ENCODE assay signal across 8 cellular contexts in the genomic region with DNA sequence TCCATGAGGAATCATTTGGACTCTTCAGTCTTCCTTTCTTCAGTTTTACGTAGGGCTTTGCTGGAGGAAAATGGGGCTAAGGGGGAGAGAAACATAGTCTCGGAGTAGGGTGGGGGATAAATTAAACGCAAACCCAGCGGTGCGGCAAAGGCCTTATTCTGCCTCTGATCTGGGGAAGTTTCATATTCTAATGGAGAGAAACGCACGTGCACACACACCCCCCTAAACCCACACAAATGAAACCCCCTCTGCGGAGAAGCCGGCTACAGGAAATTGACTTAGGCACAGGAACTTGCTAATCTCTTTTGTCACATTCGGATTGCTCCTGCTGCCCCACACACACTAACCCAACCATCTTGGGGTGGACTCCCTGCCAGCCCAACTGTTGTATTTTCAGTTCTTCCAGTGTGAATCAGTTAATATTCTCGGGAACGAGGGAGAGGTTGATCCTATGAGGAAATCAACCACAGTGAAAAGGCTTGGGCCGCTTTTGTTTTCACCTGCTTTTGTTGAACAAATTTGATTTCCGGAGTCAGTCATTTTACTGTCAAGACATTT. TPM values are rescaled to one million over a fixed set of nuclear protein-coding genes. Genes with fewer than 3 reads are reported as not detected.
DNase-seq lines count a peak whose midpoint lies in the region; ATAC-seq and TF ChIP-seq lines count a peak whose summit lies in the region.

A gene with protein sequence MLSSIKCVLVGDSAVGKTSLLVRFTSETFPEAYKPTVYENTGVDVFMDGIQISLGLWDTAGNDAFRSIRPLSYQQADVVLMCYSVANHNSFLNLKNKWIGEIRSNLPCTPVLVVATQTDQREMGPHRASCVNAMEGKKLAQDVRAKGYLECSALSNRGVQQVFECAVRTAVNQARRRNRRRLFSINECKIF (plus strand): TSS at position 308 of the 558 bp plus-strand sequence. CDS start 46,356 bp downstream, outside the sequence.

- TF ChIP-seq CTCF in endodermal cell (conservative IDR thresholded peaks at IDR 0.05) = no peak

- H3K9me3 ChIP-seq in endodermal cell (ENCODE audit: control insufficient read depth, low read length) = no peaks in the 10 kb centered on the region
- H3K9me3 ChIP-seq in GM23248 (ENCODE audit: low read depth) = no peaks in the 10 kb centered on the region

- 32 to 41% methylated on average over 6 to 14 of the region's 14 CpGs for WGBS in endodermal cell (ENCODE audit: insufficient coverage in 1 of 2, insufficient read length in 1 of 2), 2 experiments
- 59 to 62% methylated on average over 14 of the region's 14 CpGs for WGBS in GM23248 (ENCODE audit: low coverage in 1 of 2, low lambda C conversion rate in 2 of 2, missing lambda C conversion rate in 2 of 2), 2 experiments

- H3K36me3 Mint-ChIP-seq in endodermal cell (ENCODE audit: low read depth) = no peaks in the 10 kb centered on the region

- H3K79me2 ChIP-seq in GM23248 (ENCODE audit: insufficient read depth) = no peaks in the 10 kb centered on the region

- H3K4me3 ChIP-seq in endodermal cell (ENCODE audit: low read length) (peak within 1 kb of the TSS; percentile 69), GM23248 (no peak within 1 kb of the TSS)

- peaks cover 69% of the 10 kb centered on the region for H3K4me1 Mint-ChIP-seq in endodermal cell

- no peaks in the 10 kb centered on the region for H3K27me3 Mint-ChIP-seq in endodermal cell (ENCODE audit: insufficient read depth)

- no peaks in the 10 kb centered on the region for H4K20me1 ChIP-seq in GM23248 (ENCODE audit: insufficient read depth)

- H3F3A ChIP-seq in GM23248 (ENCODE audit: insufficient read depth) = no peaks in the 10 kb centered on the region

- no peaks in the 10 kb centered on the region for H3K27me3 ChIP-seq in endodermal cell (ENCODE audit: control insufficient read depth, insufficient read depth, low read length, poor library complexity, severe bottlenecking)
- H3K27me3 ChIP-seq in GM23248 (replicated peaks; ENCODE audit: insufficient read depth) = no peaks in the 10 kb centered on the region

- peak within 1 kb of the TSS; percentile 96 for H3K27ac Mint-ChIP-seq in endodermal cell

- H3K9me2 ChIP-seq in GM23248 (ENCODE audit: insufficient read depth) = no peaks in the 10 kb centered on the region

- H3K4me2 ChIP-seq in GM23248 (ENCODE audit: unreplicated experiment) = no peak within 1 kb of the TSS

- no peak within 1 kb of the TSS for H3K27ac ChIP-seq in endodermal cell (ENCODE audit: low read depth, low read length)
- no peak within 1 kb of the TSS for H3K27ac ChIP-seq in GM23248

- peak; percentile 14 to 23 for ATAC-seq in activated CD4-positive, CD25-positive, alpha-beta regulatory T cell treated with anti-CD3 and anti-CD28 coated beads, Interleukin-2, amount 50 U/mL, for 24 hours

- H3K36me3 ChIP-seq in endodermal cell (ENCODE audit: control insufficient read depth, insufficient read depth, low read length) = no peaks in the 10 kb centered on the region
- no peaks in the 10 kb centered on the region for H3K36me3 ChIP-seq in GM23248 (ENCODE audit: low read depth)

- in situ Hi-C loops in GM23248 (cut with MboI) = no loop called here

- peak within 1 kb of the TSS; percentile 9 for H3K9ac ChIP-seq in endodermal cell (ENCODE audit: extremely low read depth, low read length, poor library complexity, severe bottlenecking)
- no peak within 1 kb of the TSS for H3K9ac ChIP-seq in GM23248

- DNase-seq in NCI-H82 (lab: John Stamatoyannopoulos, UW) (peak; percentile 4), NCI-H82 treated with DMSO at 0.1 percent for 48 hours (lab: John Stamatoyannopoulos, UW; ENCODE audit: unreplicated experiment) (no peak), endodermal cell (peak; percentile 61), SK-N-DZ (ENCODE audit: low spot score) (no peak), NCI-H146 treated with DMSO at 0.1 percent for 48 hours (lab: John Stamatoyannopoulos, UW; ENCODE audit: unreplicated experiment) (no peak), GM23248 (no peak)
- peak; percentile 45 for DNase-seq in stimulated activated CD8-positive, alpha-beta memory T cell treated with anti-CD3 and anti-CD28 coated beads, Interleukin-15, amount 100 ng/mL, for 1 hour (ENCODE audit: low read depth)

- no peak within 1 kb of the TSS for H2AFZ ChIP-seq in GM23248

- H3K4me1 ChIP-seq in endodermal cell (ENCODE audit: control insufficient read depth, insufficient read depth, low read length) (peaks cover 4% of the 10 kb centered on the region), GM23248 (ENCODE audit: insufficient read depth) (no peaks in the 10 kb centered on the region)

- H3K4me3 Mint-ChIP-seq in endodermal cell = peak within 1 kb of the TSS; percentile 50

- H3K9me3 Mint-ChIP-seq in endodermal cell = no peaks in the 10 kb centered on the region

RNA-seq across cellular contexts. Expression of the gene that starts here (rescaled TPM):
- total RNA-seq in endodermal cell = 1 to 10 TPM; 2.9 to 9.4 TPM
- polyA plus RNA-seq in endodermal cell (2013, experiment 1 of 2) = 0.36 TPM
- 0.54 TPM for polyA plus RNA-seq in endodermal cell (2013, experiment 2 of 2)
- polyA plus RNA-seq in SK-N-DZ (2014; cell fraction: cytosol; rRNA removed) = not detected in 2 replicates
- not detected in 2 replicates for polyA plus RNA-seq in SK-N-DZ (2014; cell fraction: nucleus; rRNA removed)
- not detected in 2 replicates for total RNA-seq in GM23248 (2014; rRNA removed; shearing (Covaris generic))
- polyA plus RNA-seq in GM23248 (2016; fragmentation: Nextera tagmentation; extraction: Ambion mirVana) = 0.24 TPM in 1 of 2 replicates, not detected in the other

Comparison
In these comparisons a context has a peak if more than half of its experiments do, and no peak if none do; other contexts are left out.
1. DNase-seq: peak in NCI-H82 (single experiment), endodermal cell (single experiment) and stimulated activated CD8-positive, alpha-beta memory T cell treated with anti-CD3 and anti-CD28 coated beads, Interleukin-15, amount 100 ng/mL, for 1 hour (single experiment); none in NCI-H82 treated with DMSO at 0.1 percent for 48 hours (single experiment), SK-N-DZ (single experiment), NCI-H146 treated with DMSO at 0.1 percent for 48 hours (single experiment) and GM23248 (single experiment).